14 cellular contexts compared by ENCODE assay signal in genomic region chr13:80199585-80200292, GRCh38.
A peak's percentile ranks its signal among the peaks of the same experiment; 100 is the strongest.
DNase-seq lines count a peak whose midpoint lies in the region; ATAC-seq and TF ChIP-seq lines count a peak whose summit lies in the region.
"Had no signal": no experiment of that assay in that cellular context is flagged by ENCODE, and none has a peak within 500 bp of the region (broad histone marks: within the 10 kb centered on the region; RNA-seq: fewer than 3 reads in every experiment).

No MANE protein-coding gene starts in this region.

- DNase-seq in EH (ENCODE audit: low read depth) (peak; percentile 13), NCI-H526 (lab: John Stamatoyannopoulos, UW) (peak; percentile 15 to 54), right lobe of liver (no peak)
- no peak for DNase-seq in activated T-cell treated with anti-CD3 and anti-CD28 coated beads, Interleukin-2, amount 50 U/mL, for 72 hours
- DNase-seq: 8988T; ACHN; CD4-positive, CD25-positive, alpha-beta regulatory T cell; DMS53; HCEC 1CT; HFFc6 had no signal

- no peak overlapping the region for H3K4me3 ChIP-seq in right lobe of liver
- H3K4me3 ChIP-seq: BLaER1 treated with 17β-estradiol and CSF1 and Interleukin-3, amounts not matched to agents 10 nM and 100 nM had no signal

- no peaks in the 10 kb centered on the region for H3K36me3 ChIP-seq in right lobe of liver
- H3K36me3 ChIP-seq: BLaER1 treated with 17β-estradiol and CSF1 and Interleukin-3, amounts not matched to agents 10 nM and 100 nM had no signal

- no peak overlapping the region for H3K27ac Mint-ChIP-seq in activated T-cell treated with anti-CD3 and anti-CD28 coated beads, Interleukin-2, amount 50 U/mL, for 72 hours
- H3K27ac Mint-ChIP-seq: CD4-positive, CD25-positive, alpha-beta regulatory T cell; HFFc6 had no signal

- WGBS in right lobe of liver (ENCODE audit: insufficient coverage, low coverage, low lambda C conversion rate, missing lambda C conversion rate), result 37% methylated on average over 3 of the region's 3 CpGs

- peak; percentile 13 for TF ChIP-seq POLR2A in right lobe of liver (IDR thresholded peaks at IDR 0.05)

- H3K4me3 Mint-ChIP-seq in activated T-cell treated with anti-CD3 and anti-CD28 coated beads, Interleukin-2, amount 50 U/mL, for 72 hours, result no peak overlapping the region
- H3K4me3 Mint-ChIP-seq: CD4-positive, CD25-positive, alpha-beta regulatory T cell; HFFc6 had no signal

- peak; percentile 56; the same call in 2 of the 3 replicates for ATAC-seq in SK-N-SH treated with all-trans-retinoic acid at 6 μM for 48 hours
- ATAC-seq in right lobe of liver, result peak; percentile 73 to 94 (median 83)
- ATAC-seq in activated T-cell treated with anti-CD3 and anti-CD28 coated beads, Interleukin-2, amount 50 U/mL, for 72 hours (replicated peaks in 1 of 2), result no peak
- ATAC-seq in HG03432 (IDR thresholded peaks at IDR 0.05; ENCODE audit: unreplicated experiment), result no peak
- ATAC-seq in HG02678 (IDR thresholded peaks at IDR 0.05; ENCODE audit: unreplicated experiment), result no peak

- H3K27me3 ChIP-seq in right lobe of liver, result no peaks in the 10 kb centered on the region
- H3K27me3 ChIP-seq: BLaER1 treated with 17β-estradiol and CSF1 and Interleukin-3, amounts not matched to agents 10 nM and 100 nM had no signal

- no peak for TF ChIP-seq CTCF in right lobe of liver (IDR thresholded peaks at IDR 0.05)

- H3K9me3 ChIP-seq in right lobe of liver, result no peaks in the 10 kb centered on the region
- H3K9me3 ChIP-seq: BLaER1 treated with 17β-estradiol and CSF1 and Interleukin-3, amounts not matched to agents 10 nM and 100 nM had no signal

- intact Hi-C loops in right lobe of liver (cut with DNase I), result no loop called here

- peaks cover 0 to 1% of the 10 kb centered on the region in 2 donors for H3K9me3 Mint-ChIP-seq in activated T-cell treated with anti-CD3 and anti-CD28 coated beads, Interleukin-2, amount 50 U/mL, for 72 hours
- H3K9me3 Mint-ChIP-seq: HFFc6 had no signal

- H3K4me1 ChIP-seq in right lobe of liver, result peaks cover 0 to 21% (median 6%) of the 10 kb centered on the region in 4 donors

- H3K4me1 Mint-ChIP-seq in activated T-cell treated with anti-CD3 and anti-CD28 coated beads, Interleukin-2, amount 50 U/mL, for 72 hours (ENCODE audit: low read depth), result no peaks in the 10 kb centered on the region
- H3K4me1 Mint-ChIP-seq: CD4-positive, CD25-positive, alpha-beta regulatory T cell had no signal

- H3K27ac ChIP-seq in right lobe of liver, result peak overlapping the region; percentile 52 to 55 (median 53)
- H3K27ac ChIP-seq: BLaER1 treated with 17β-estradiol and CSF1 and Interleukin-3, amounts not matched to agents 10 nM and 100 nM had no signal

- H3K27me3 Mint-ChIP-seq in activated T-cell treated with anti-CD3 and anti-CD28 coated beads, Interleukin-2, amount 50 U/mL, for 72 hours (ENCODE audit: low read depth), result no peaks in the 10 kb centered on the region
- H3K27me3 Mint-ChIP-seq: CD4-positive, CD25-positive, alpha-beta regulatory T cell had no signal

- no peaks in the 10 kb centered on the region for H3K36me3 Mint-ChIP-seq in activated T-cell treated with anti-CD3 and anti-CD28 coated beads, Interleukin-2, amount 50 U/mL, for 72 hours (ENCODE audit: insufficient read depth in 2 of 2)
- H3K36me3 Mint-ChIP-seq: CD4-positive, CD25-positive, alpha-beta regulatory T cell had no signal

TF ChIP-seq in SK-N-SH treated with all-trans-retinoic acid at 6 μM for 48 hours, 23 proteins besides CTCF, POLR2A, EP300 and RAD21:
- TF ChIP-seq BACH2 (CRISPR knock-in tag; IDR thresholded peaks at IDR 0.05; ENCODE audit: borderline replicate concordance) (no peak), ISL1 (CRISPR knock-in tag; IDR thresholded peaks at IDR 0.05) (no peak), GLIS3 (CRISPR knock-in tag; IDR thresholded peaks at IDR 0.05) (no peak), CSRNP3 (CRISPR knock-in tag; IDR thresholded peaks at IDR 0.05) (no peak), ZFP3 (CRISPR knock-in tag; IDR thresholded peaks at IDR 0.05) (no peak), RARB (CRISPR knock-in tag; IDR thresholded peaks at IDR 0.05) (no peak), PPARA (CRISPR knock-in tag; IDR thresholded peaks at IDR 0.05; ENCODE audit: borderline replicate concordance) (no peak), ZFP30 (CRISPR knock-in tag; IDR thresholded peaks at IDR 0.05) (no peak), TSHZ2 (CRISPR knock-in tag; IDR thresholded peaks at IDR 0.05) (no peak), PATZ1 (CRISPR knock-in tag; IDR thresholded peaks at IDR 0.05; ENCODE audit: borderline replicate concordance) (no peak), ZC3H10 (CRISPR knock-in tag; IDR thresholded peaks at IDR 0.05) (no peak), ZNF70 (CRISPR knock-in tag; IDR thresholded peaks at IDR 0.05) (no peak), TOX (CRISPR knock-in tag; IDR thresholded peaks at IDR 0.05; ENCODE audit: borderline replicate concordance) (no peak), CREB5 (CRISPR knock-in tag; IDR thresholded peaks at IDR 0.05; ENCODE audit: low read depth) (no peak), OSR1 (CRISPR knock-in tag; IDR thresholded peaks at IDR 0.05) (no peak), ESRRG (CRISPR knock-in tag; IDR thresholded peaks at IDR 0.05) (no peak), SNAI2 (CRISPR knock-in tag; IDR thresholded peaks at IDR 0.05) (no peak)

Comparison
In these comparisons a context has a peak if more than half of its experiments do, and no peak if none do; other contexts are left out.
1. DNase-seq: peak in EH (single experiment) and NCI-H526 (2 of 2); none in right lobe of liver (0 of 3) and activated T-cell treated with anti-CD3 and anti-CD28 coated beads, Interleukin-2, amount 50 U/mL, for 72 hours (0 of 2).
2. ATAC-seq: peak in SK-N-SH treated with all-trans-retinoic acid at 6 μM for 48 hours (single experiment) and right lobe of liver (4 of 4); none in activated T-cell treated with anti-CD3 and anti-CD28 coated beads, Interleukin-2, amount 50 U/mL, for 72 hours (0 of 2), HG03432 (single experiment) and HG02678 (single experiment).